ENCODE assay signal across 2 cellular contexts in genomic region chr5:29852329-29852728, GRCh38.
A peak's percentile ranks its signal among the peaks of the same experiment; 100 is the strongest.
TF ChIP-seq lines count a peak whose summit lies in the region.

No MANE protein-coding gene starts in this region.

TF ChIP-seq in HepG2, 621 proteins besides CTCF, POLR2A, EP300 and RAD21:
- TF ChIP-seq ZNF75D (CRISPR knock-in tag; IDR thresholded peaks at IDR 0.05; ENCODE audit: borderline replicate concordance) (no peak), MAFF (IDR thresholded peaks at IDR 0.05; ENCODE audit: low read depth, low read length) (peak; percentile 80), MAFK (conservative IDR thresholded peaks at IDR 0.05 in 1 of 2, IDR thresholded peaks at IDR 0.05 in 1 of 2; ENCODE audit: low read length in 2 of 2) (peak; percentile 74 to 85)

TF ChIP-seq in H1, 55 proteins besides CTCF, POLR2A, EP300 and RAD21:
- TF ChIP-seq CBX5 (IDR thresholded peaks at IDR 0.05; ENCODE audit: low read depth, low read length) (no peak), SP4 (IDR thresholded peaks at IDR 0.05; ENCODE audit: low read length) (no peak), SIRT6 (IDR thresholded peaks at IDR 0.05; ENCODE audit: low read length) (no peak), MAFK (IDR thresholded peaks at IDR 0.05; ENCODE audit: low read depth, low read length) (peak; percentile 20; the same call in 1 of the 2 replicates), CREB1 (IDR thresholded peaks at IDR 0.05) (no peak), RXRA (IDR thresholded peaks at IDR 0.05; ENCODE audit: insufficient read depth, low read depth, low read length) (no peak), SIN3A (conservative IDR thresholded peaks at IDR 0.05 in 1 of 2, IDR thresholded peaks at IDR 0.05 in 1 of 2; ENCODE audit: low read depth in 1 of 2, low read length in 2 of 2) (no peak)
- TF ChIP-seq, protein P1, sequence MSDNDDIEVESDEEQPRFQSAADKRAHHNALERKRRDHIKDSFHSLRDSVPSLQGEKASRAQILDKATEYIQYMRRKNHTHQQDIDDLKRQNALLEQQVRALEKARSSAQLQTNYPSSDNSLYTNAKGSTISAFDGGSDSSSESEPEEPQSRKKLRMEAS (IDR thresholded peaks at IDR 0.05): no peak
